8 cellular contexts compared by ENCODE assay signal in genomic region chr1:181083842-181084605, GRCh38. TPM values are rescaled to one million over a fixed set of nuclear protein-coding genes. Genes with fewer than 3 reads are reported as not detected.
DNase-seq lines count a peak whose midpoint lies in the region; ATAC-seq and TF ChIP-seq lines count a peak whose summit lies in the region.

No MANE protein-coding gene starts in this region.

- peaks cover 35% of the 10 kb centered on the region for H3K4me1 ChIP-seq in Loucy (ENCODE audit: insufficient read depth, low read length, poor library complexity, severe bottlenecking)

- 45 to 46% methylated on average over 6 of the region's 6 CpGs for WGBS in lower leg skin, 2 donors

- peaks cover 4% of the 10 kb centered on the region; the same call in 1 of the 2 replicates for H3K79me2 ChIP-seq in Loucy (ENCODE audit: insufficient read depth, low read length)

- no peak for TF ChIP-seq POLR2A in lower leg skin (IDR thresholded peaks at IDR 0.05)

- H3K4me2 ChIP-seq in Loucy (ENCODE audit: low read depth, low read length, poor library complexity, severe bottlenecking): no peak overlapping the region

- intact Hi-C loops in lower leg skin (cut with DNase I; ENCODE audit: low total_unique reads): no loop called here

- no peak overlapping the region for H3K9ac ChIP-seq in Loucy (ENCODE audit: low read depth, low read length, poor library complexity, severe bottlenecking)

- in situ Hi-C loops in brain microvascular endothelial cell (cut with HindIII; ENCODE audit: low pct_ligation_motif_present, low sequenced_read_pairs): no loop called here

- no peaks in the 10 kb centered on the region for H3K9me2 ChIP-seq in Loucy (replicated peaks; ENCODE audit: low read depth, low read length)

- H3K27me3 ChIP-seq in Loucy (ENCODE audit: insufficient read depth, low read length, poor library complexity, severe bottlenecking): no peaks in the 10 kb centered on the region
- H3K27me3 ChIP-seq in brain microvascular endothelial cell (replicated peaks): no peaks in the 10 kb centered on the region

- no peak overlapping the region for H3K4me3 ChIP-seq in Loucy (ENCODE audit: low read length, poor library complexity, severe bottlenecking)
- no peak overlapping the region for H3K4me3 ChIP-seq in brain microvascular endothelial cell (ENCODE audit: low read depth, low read length)
- no peak overlapping the region for H3K4me3 ChIP-seq in lower leg skin (ENCODE audit: low read depth, poor library complexity, severe bottlenecking)

- H3K27ac ChIP-seq in brain microvascular endothelial cell: no peak overlapping the region

- no peaks in the 10 kb centered on the region for H3K9me3 ChIP-seq in Loucy (ENCODE audit: insufficient read depth, low read depth, low read length)

- TF ChIP-seq CTCF in Loucy (conservative IDR thresholded peaks at IDR 0.05; ENCODE audit: low read length) (peak; percentile 74), brain microvascular endothelial cell (IDR thresholded peaks at IDR 0.05; ENCODE audit: low read depth, low read length, missing control alignments) (peak; percentile 71), lower leg skin (IDR thresholded peaks at IDR 0.05) (no peak)

- peak; percentile 35 for ATAC-seq in GM21423 (IDR thresholded peaks at IDR 0.05; ENCODE audit: unreplicated experiment)

- DNase-seq in DMS79 (lab: John Stamatoyannopoulos, UW) (peak; percentile 17), SKM-1 treated with dmso at 0.1 percent for 144 hours (lab: John Stamatoyannopoulos, UW; ENCODE audit: unreplicated experiment) (peak; percentile 97), brain microvascular endothelial cell (no peak), lower leg skin (ENCODE audit: low spot score in 2 of 2) (peak; percentile 56 to 86), ureter (ENCODE audit: low spot score) (peak; percentile 61), 8988T (no peak)

- no peak overlapping the region for H2AFZ ChIP-seq in Loucy (ENCODE audit: low read length)

- H3K36me3 ChIP-seq in Loucy (ENCODE audit: insufficient read depth, low read length) (no peaks in the 10 kb centered on the region), brain microvascular endothelial cell (replicated peaks) (no peaks in the 10 kb centered on the region)

- peaks cover 4% of the 10 kb centered on the region for H4K20me1 ChIP-seq in Loucy (ENCODE audit: insufficient read depth, low read length, poor library complexity, severe bottlenecking)

- no peaks in the 10 kb centered on the region for H3F3A ChIP-seq in Loucy (ENCODE audit: low read depth)

RNA-seq across cellular contexts. Expression of gene IER5, which starts 4.5 kb away (rescaled TPM):
- total RNA-seq in lower leg skin (10 to 100 TPM; 36.7 to 53.4 (median 48.3) TPM), ureter (12.6 TPM)

RNA-seq across cellular contexts. Expression of gene MR1, which starts 50.2 kb away (rescaled TPM):
- total RNA-seq in lower leg skin (10 to 100 TPM; 13.2 to 18.6 (median 16.3) TPM), ureter (54.4 TPM)

Comparison
In these comparisons a context has a peak if more than half of its experiments do, and no peak if none do; other contexts are left out.
1. DNase-seq: peak in DMS79 (single experiment), SKM-1 treated with dmso at 0.1 percent for 144 hours (single experiment), lower leg skin (2 of 2) and ureter (single experiment); none in brain microvascular endothelial cell (single experiment) and 8988T (single experiment).
2. CTCF ChIP-seq: peak in Loucy (single experiment) and brain microvascular endothelial cell (single experiment); none in lower leg skin (0 of 3).